ENCODE assay signal across 8 cellular contexts in the genomic region with DNA sequence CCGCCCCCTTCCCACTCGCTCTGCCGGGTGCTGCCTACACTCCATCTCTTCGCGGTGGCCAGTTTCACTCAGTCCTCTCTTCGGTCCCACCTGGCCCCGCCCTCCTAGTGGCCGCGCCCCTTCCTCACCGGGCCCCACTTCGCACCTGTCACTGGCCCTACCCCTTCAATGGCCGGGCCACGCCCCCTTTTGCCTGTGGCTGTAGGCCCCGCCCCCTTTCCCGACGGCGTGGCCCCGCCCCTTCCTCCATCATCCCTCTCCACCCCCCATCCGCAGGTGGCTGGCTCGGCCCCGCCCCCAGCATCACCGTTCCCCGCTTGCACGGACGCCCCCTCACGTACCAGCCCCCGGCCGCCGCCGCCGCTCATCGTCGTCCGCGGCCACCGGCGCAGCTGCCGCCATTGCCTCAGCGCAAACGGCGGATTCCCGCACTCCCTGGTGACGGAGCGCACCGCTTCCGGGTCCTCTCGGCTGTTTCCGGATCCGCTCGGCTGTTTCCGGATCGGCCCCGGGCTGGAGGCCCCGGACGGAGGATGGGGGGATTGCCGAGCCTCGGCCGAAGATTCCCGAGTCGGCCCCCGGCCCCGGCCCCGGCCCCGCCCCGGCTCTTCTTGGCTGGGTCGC. TPM values are rescaled to one million over a fixed set of nuclear protein-coding genes. Genes with fewer than 3 reads are reported as not detected.
DNase-seq lines count a peak whose midpoint lies in the region; TF ChIP-seq lines count a peak whose summit lies in the region.

Gene RABEP2, minus strand, starts transcription at position 477 of the 624 bp plus-strand sequence. Its CDS starts 75 bp downstream, at position 402.

- H3K4me1 ChIP-seq in SK-N-SH (ENCODE audit: control insufficient read depth in 1 of 2, insufficient read depth in 2 of 2, low read depth in 1 of 2, low read length in 1 of 2) (peaks cover 0 to 5% of the 10 kb centered on the region in 2 experiments; a peak in 1 of 4 replicates), neutrophil (ENCODE audit: control insufficient read depth in 1 of 2, insufficient read depth in 1 of 2, low read depth in 1 of 2, low read length in 1 of 2) (peaks cover 11 to 14% of the 10 kb centered on the region in 2 experiments)

- POLR2A ChIA-PET in SK-N-SH (lab: Yijun Ruan, JAX), result no interaction called here

- H3K4me3 ChIP-seq in SK-N-SH (ENCODE audit: low read depth in 2 of 2, low read length in 1 of 2), result peak within 1 kb of the TSS; percentile 63 to 96
- peak within 1 kb of the TSS; percentile 91 to 94 for H3K4me3 ChIP-seq in neutrophil (ENCODE audit: low read depth in 1 of 2, low read length in 1 of 2)

- TF ChIP-seq EP300 in SK-N-SH (IDR thresholded peaks at IDR 0.05; ENCODE audit: borderline replicate concordance in 1 of 2, low read depth in 1 of 2, low read length in 1 of 2), result peak in 1 of 2 experiments; percentile 13; a peak in 1 of 4 replicates

- no peaks in the 10 kb centered on the region for H3K9me3 Mint-ChIP-seq in HFFc6
- H3K9me3 Mint-ChIP-seq in activated naive CD4-positive, alpha-beta T cell treated with anti-CD3 and anti-CD28 coated beads, Interleukin-2, amount 10 ng/mL, durations not matched to agents 7 days and 5 days, result no peaks in the 10 kb centered on the region

- peak; percentile 100 for DNase-seq in GM03348 (ENCODE audit: low spot score)
- DNase-seq in HFFc6, result peak; percentile 84
- peak; percentile 96 for DNase-seq in NAMALWA (ENCODE audit: low spot score)
- DNase-seq in SK-N-SH, result peak; percentile 100
- peak; percentile 96 for DNase-seq in activated naive CD4-positive, alpha-beta T cell treated with anti-CD3 and anti-CD28 coated beads, Interleukin-2, amount 10 ng/mL, durations not matched to agents 7 days and 5 days
- DNase-seq in germinal center (ENCODE audit: low spot score), result peak; percentile 95
- peak; percentile 40 to 98 (median 89) for DNase-seq in substantia nigra (lab: John Stamatoyannopoulos, UW)

- H3K9ac ChIP-seq in SK-N-SH, result peak within 1 kb of the TSS; percentile 99

- H3K27me3 ChIP-seq in SK-N-SH (ENCODE audit: insufficient read depth) (no peaks in the 10 kb centered on the region), neutrophil (no peaks in the 10 kb centered on the region)

- H3K4me1 Mint-ChIP-seq in HFFc6 (ENCODE audit: low read depth), result peaks cover 11% of the 10 kb centered on the region; the same call in 1 of the 2 replicates
- peaks cover 25% of the 10 kb centered on the region for H3K4me1 Mint-ChIP-seq in activated naive CD4-positive, alpha-beta T cell treated with anti-CD3 and anti-CD28 coated beads, Interleukin-2, amount 10 ng/mL, durations not matched to agents 7 days and 5 days

- 0 out of 2 replicates have a peak, but pooled peaks cover 6% of the 10 kb centered on the region for H4K20me1 ChIP-seq in SK-N-SH (ENCODE audit: insufficient read depth)

- H3K36me3 ChIP-seq in SK-N-SH (replicated peaks in 1 of 2; ENCODE audit: control insufficient read depth in 1 of 2, insufficient read depth in 2 of 2, low read length in 1 of 2) (peaks cover 1 to 7% of the 10 kb centered on the region in 2 experiments), neutrophil (peaks cover 4% of the 10 kb centered on the region)

- peaks cover 6% of the 10 kb centered on the region; the same call in 1 of the 2 replicates for H3K36me3 Mint-ChIP-seq in HFFc6 (ENCODE audit: low read depth)
- H3K36me3 Mint-ChIP-seq in activated naive CD4-positive, alpha-beta T cell treated with anti-CD3 and anti-CD28 coated beads, Interleukin-2, amount 10 ng/mL, durations not matched to agents 7 days and 5 days, result peaks cover 13% of the 10 kb centered on the region

- H3F3A ChIP-seq in SK-N-SH (replicated peaks; ENCODE audit: insufficient read depth), result peaks cover 10% of the 10 kb centered on the region

- TF ChIP-seq RAD21 in SK-N-SH (IDR thresholded peaks at IDR 0.05; ENCODE audit: low read length), result no peak

- H3K9me3 ChIP-seq in SK-N-SH (no peaks in the 10 kb centered on the region), neutrophil (no peaks in the 10 kb centered on the region)

- peak within 1 kb of the TSS; percentile 94 for H3K4me3 Mint-ChIP-seq in HFFc6
- H3K4me3 Mint-ChIP-seq in activated naive CD4-positive, alpha-beta T cell treated with anti-CD3 and anti-CD28 coated beads, Interleukin-2, amount 10 ng/mL, durations not matched to agents 7 days and 5 days, result peak within 1 kb of the TSS; percentile 94

- WGBS in SK-N-SH (ENCODE audit: low lambda C conversion rate), result 1% methylated on average over 43 of the region's 66 CpGs

- peaks cover 3% of the 10 kb centered on the region; the same call in 1 of the 2 replicates for H3K27me3 Mint-ChIP-seq in HFFc6 (ENCODE audit: insufficient read depth)
- no peaks in the 10 kb centered on the region for H3K27me3 Mint-ChIP-seq in activated naive CD4-positive, alpha-beta T cell treated with anti-CD3 and anti-CD28 coated beads, Interleukin-2, amount 10 ng/mL, durations not matched to agents 7 days and 5 days

- peak within 1 kb of the TSS; percentile 92 for H3K27ac Mint-ChIP-seq in HFFc6
- H3K27ac Mint-ChIP-seq in activated naive CD4-positive, alpha-beta T cell treated with anti-CD3 and anti-CD28 coated beads, Interleukin-2, amount 10 ng/mL, durations not matched to agents 7 days and 5 days, result peak within 1 kb of the TSS; percentile 99

- peak; percentile 5; the same call in 1 of the 2 replicates for TF ChIP-seq CTCF in HFFc6 (IDR thresholded peaks at IDR 0.05)
- no peak for TF ChIP-seq CTCF in SK-N-SH (IDR thresholded peaks at IDR 0.05)
- TF ChIP-seq CTCF in neutrophil (IDR thresholded peaks at IDR 0.05), result peak; percentile 38

- H3K27ac ChIP-seq in SK-N-SH (ENCODE audit: low read depth in 2 of 2, low read length in 1 of 2) (peak within 1 kb of the TSS; percentile 90 to 98), neutrophil (peak within 1 kb of the TSS; percentile 94), substantia nigra (ENCODE audit: low read depth, low read length, poor library complexity, severe bottlenecking) (peak within 1 kb of the TSS; percentile 95)

- 0 out of 2 replicates have a peak, but pooled peaks cover 4% of the 10 kb centered on the region for H3K79me2 ChIP-seq in SK-N-SH (ENCODE audit: insufficient read depth)

- H3K9me2 ChIP-seq in SK-N-SH, result no peaks in the 10 kb centered on the region

- peak within 1 kb of the TSS; percentile 82 for H3K4me2 ChIP-seq in SK-N-SH

- H2AFZ ChIP-seq in SK-N-SH (ENCODE audit: low read depth), result peak within 1 kb of the TSS; percentile 90

- CTCF ChIA-PET in SK-N-SH (lab: Yijun Ruan, JAX), result interaction anchor here (0.7 to 1.0 kb wide), 3 partner anchors 20 to 51 kb away, joined by 3 read pairs; no protein-coding TSS in a partner anchor
- CTCF ChIA-PET in activated naive CD4-positive, alpha-beta T cell treated with anti-CD3 and anti-CD28 coated beads, Interleukin-2, amount 10 ng/mL, durations not matched to agents 7 days and 5 days (lab: Charles Lee), result interaction anchor here (0.6 to 1.6 kb wide), 2 partner anchors 11 to 20 kb away, joined by 3 to 4 read pairs; no protein-coding TSS in a partner anchor

TF ChIP-seq in SK-N-SH, 30 proteins besides CTCF, POLR2A, EP300 and RAD21:
- TF ChIP-seq GABPA (IDR thresholded peaks at IDR 0.05; ENCODE audit: low read depth), result peak; percentile 78
- peak; percentile 19; the same call in 1 of the 2 replicates for TF ChIP-seq MAX (IDR thresholded peaks at IDR 0.05; ENCODE audit: low read depth)
- 0 out of 2 replicates have a peak, but pooled peaks have one; percentile 9 for TF ChIP-seq TAF1 (IDR thresholded peaks at IDR 0.05; ENCODE audit: borderline replicate concordance, low read depth, low read length)
- 0 out of 2 replicates have a peak, but pooled peaks have one; percentile 2 for TF ChIP-seq MXI1 (IDR thresholded peaks at IDR 0.05; ENCODE audit: low read depth, low read length)
- TF ChIP-seq GATA2 (CRISPR knock-in tag; IDR thresholded peaks at IDR 0.05), result no peak
- peak; percentile 97 for TF ChIP-seq ELF1 (IDR thresholded peaks at IDR 0.05)
- no peak for TF ChIP-seq SIN3A (IDR thresholded peaks at IDR 0.05; ENCODE audit: borderline replicate concordance, low read depth, low read length)
- TF ChIP-seq YY1 (IDR thresholded peaks at IDR 0.05; ENCODE audit: low read depth), result peak; percentile 63; the same call in 1 of the 2 replicates
- peak; percentile 6; the same call in 1 of the 2 replicates for TF ChIP-seq NRF1 (IDR thresholded peaks at IDR 0.05; ENCODE audit: low read depth, low read length)
- TF ChIP-seq USF2 (IDR thresholded peaks at IDR 0.05; ENCODE audit: borderline replicate concordance, low read depth, low read length), result no peak
- no peak for TF ChIP-seq JUND (IDR thresholded peaks at IDR 0.05)

RNA-seq across cellular contexts. Expression of gene RABEP2, which starts in this region (rescaled TPM):
- total RNA-seq in HFFc6 (2021; fragmentation: NEBNext Ultra II Directional; extraction: Animal tissue kit (Norgen Biotek cat#: 25700)), result 10 to 100 TPM; 19.8 to 24.9 (median 21.9) TPM
- polyA plus RNA-seq in SK-N-SH (2012; rRNA removed), result 35.6 and 46.1 TPM in 2 replicates
- 22.5 and 30.6 TPM in 2 replicates for polyA plus RNA-seq in SK-N-SH (2012; cell fraction: cytosol; rRNA removed)
- polyA plus RNA-seq in SK-N-SH (2012; cell fraction: nucleus; rRNA removed), result 61.9 and 80.1 TPM in 2 replicates

Comparison
In these comparisons a context has a peak if more than half of its experiments do, and no peak if none do; other contexts are left out.
1. Peak in every context shown above with its lines: DNase-seq, H3K4me3 ChIP-seq and H3K27ac ChIP-seq.